ENCODE assay signal across 12 cellular contexts in the genomic region with DNA sequence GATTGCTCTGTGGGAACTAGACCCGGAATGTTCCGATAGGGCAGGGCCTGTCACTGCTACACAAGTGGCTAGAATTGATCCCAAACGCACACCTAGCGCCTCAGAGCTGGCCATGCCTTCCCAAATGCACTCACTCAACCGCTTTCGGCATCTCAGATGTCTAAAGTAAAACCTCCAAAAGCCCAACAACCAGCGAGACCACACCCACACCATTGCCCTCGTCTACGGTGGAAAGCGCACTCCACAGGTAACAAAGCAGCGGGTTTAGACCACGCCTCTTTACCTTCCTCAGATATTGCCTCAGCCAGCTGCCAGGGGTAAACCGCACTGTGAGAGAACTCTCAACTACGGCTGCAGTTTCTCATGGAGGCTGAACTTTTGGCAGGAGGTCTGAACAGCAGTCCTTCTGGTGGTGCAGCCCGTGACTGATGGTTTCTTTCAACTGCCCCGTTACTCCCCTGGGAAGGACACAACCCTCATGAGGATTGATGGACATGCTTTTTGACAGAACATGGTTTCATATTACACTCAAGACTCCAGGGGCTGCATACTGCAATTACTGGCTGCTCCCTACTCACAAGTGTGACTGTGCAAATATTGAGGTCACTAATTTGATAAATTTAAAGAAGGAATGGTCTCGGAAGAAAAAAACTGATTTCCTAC. TPM values are rescaled to one million over a fixed set of nuclear protein-coding genes. Genes with fewer than 3 reads are reported as not detected.
DNase-seq lines count a peak whose midpoint lies in the region; ATAC-seq and TF ChIP-seq lines count a peak whose summit lies in the region.
"Had no signal": no experiment of that assay in that cellular context is flagged by ENCODE, and none has a peak within 500 bp of the region (broad histone marks: within the 10 kb centered on the region; RNA-seq: fewer than 3 reads in every experiment).

No MANE protein-coding gene starts in this region.

- H2AK5ac ChIP-seq in trophoblast cell (ENCODE audit: low read length): no peak overlapping the region

- H3K27me3 Mint-ChIP-seq in activated T-cell treated with anti-CD3 and anti-CD28 coated beads, Interleukin-2, amount 50 U/mL, for 24 hours: no peaks in the 10 kb centered on the region
- H3K27me3 Mint-ChIP-seq: activated naive CD8-positive, alpha-beta T cell treated with anti-CD3 and anti-CD28 coated beads, Interleukin-2, amount 10 ng/mL, durations not matched to agents 7 days and 5 days had no signal

- no peak for DNase-seq in activated T-cell treated with anti-CD3 and anti-CD28 coated beads, Interleukin-2, amount 50 U/mL, for 24 hours
- DNase-seq in activated T-cell treated with anti-CD3 and anti-CD28 coated beads, Interleukin-2, amount 50 U/mL, for 1 hour: no peak
- DNase-seq in NCI-H69 (lab: John Stamatoyannopoulos, UW): peak; percentile 92
- no peak for DNase-seq in trophoblast cell
- no peak for DNase-seq in thyroid gland
- no peak for DNase-seq in T-helper 1 cell
- DNase-seq in NCI-H146 (lab: John Stamatoyannopoulos, UW): no peak
- DNase-seq: activated naive CD8-positive, alpha-beta T cell treated with anti-CD3 and anti-CD28 coated beads, Interleukin-2, amount 10 ng/mL, durations not matched to agents 7 days and 5 days; spleen had no signal

- H3K4ac ChIP-seq in trophoblast cell (ENCODE audit: low read depth, low read length): peak overlapping the region; percentile 67

- H3K27ac Mint-ChIP-seq in activated T-cell treated with anti-CD3 and anti-CD28 coated beads, Interleukin-2, amount 50 U/mL, for 24 hours: peak overlapping the region; percentile 90
- H3K27ac Mint-ChIP-seq: activated naive CD8-positive, alpha-beta T cell treated with anti-CD3 and anti-CD28 coated beads, Interleukin-2, amount 10 ng/mL, durations not matched to agents 7 days and 5 days had no signal

- H3K9me3 Mint-ChIP-seq in activated T-cell treated with anti-CD3 and anti-CD28 coated beads, Interleukin-2, amount 50 U/mL, for 24 hours: no peaks in the 10 kb centered on the region
- H3K9me3 Mint-ChIP-seq: activated naive CD8-positive, alpha-beta T cell treated with anti-CD3 and anti-CD28 coated beads, Interleukin-2, amount 10 ng/mL, durations not matched to agents 7 days and 5 days had no signal

- intact Hi-C loops in thyroid gland (cut with DNase I): loop anchor here (5.0 kb wide), 1 partner anchor 42 kb away; no protein-coding TSS in a partner anchor

- peaks cover 2% of the 10 kb centered on the region for H3K79me2 ChIP-seq in trophoblast cell (ENCODE audit: control insufficient read depth, insufficient read depth, low read length, poor library complexity)

- H3K4me1 ChIP-seq in trophoblast cell (ENCODE audit: control insufficient read depth in 1 of 2, insufficient read depth in 2 of 2, low read length in 2 of 2) (peaks cover 5% of the 10 kb centered on the region in 2 experiments), thyroid gland (peaks cover 6 to 7% of the 10 kb centered on the region in 2 donors)

- H3K36me3 Mint-ChIP-seq in activated T-cell treated with anti-CD3 and anti-CD28 coated beads, Interleukin-2, amount 50 U/mL, for 24 hours (ENCODE audit: low read depth): peaks cover 62% of the 10 kb centered on the region

- ATAC-seq in HG02981 (IDR thresholded peaks at IDR 0.05; ENCODE audit: unreplicated experiment): peak; percentile 49

- no peak overlapping the region for H2AFZ ChIP-seq in trophoblast cell (ENCODE audit: insufficient read depth, low read length, poor library complexity)

- no CpG with 5 or more reads among the region's 17 CpGs for WGBS in trophoblast cell (ENCODE audit: extremely low coverage, insufficient coverage, insufficient read length)
- 86 to 91% methylated on average over 17 of the region's 17 CpGs for WGBS in thyroid gland, 2 donors

- no peak overlapping the region for H3K14ac ChIP-seq in trophoblast cell (ENCODE audit: low read length)

- peaks cover 73% of the 10 kb centered on the region for H3K4me1 Mint-ChIP-seq in activated T-cell treated with anti-CD3 and anti-CD28 coated beads, Interleukin-2, amount 50 U/mL, for 24 hours (ENCODE audit: low read depth)

- H3K18ac ChIP-seq in trophoblast cell (ENCODE audit: low read length): no peak overlapping the region

- H4K12ac ChIP-seq in trophoblast cell (ENCODE audit: low read depth, low read length): no peak overlapping the region

- H3K9me3 ChIP-seq in trophoblast cell (ENCODE audit: insufficient read depth, low read depth, low read length) (peaks cover 3% of the 10 kb centered on the region), thyroid gland (no peaks in the 10 kb centered on the region)
- H3K9me3 ChIP-seq: esophagus muscularis mucosa, spleen had no signal

- peaks cover 9 to 15% of the 10 kb centered on the region in 2 experiments for H3K36me3 ChIP-seq in trophoblast cell (ENCODE audit: control insufficient read depth in 1 of 2, insufficient read depth in 2 of 2, low read length in 2 of 2)
- peaks cover 0 to 4% of the 10 kb centered on the region in 2 donors for H3K36me3 ChIP-seq in thyroid gland

- H2BK12ac ChIP-seq in trophoblast cell (ENCODE audit: low read length): no peak overlapping the region

- H2BK5ac ChIP-seq in trophoblast cell (ENCODE audit: low read depth, low read length, poor library complexity): no peak overlapping the region

- H3K79me1 ChIP-seq in trophoblast cell (ENCODE audit: low read length): no peaks in the 10 kb centered on the region

- H3K4me2 ChIP-seq in trophoblast cell (ENCODE audit: low read length): no peak overlapping the region

- no peak overlapping the region for H3K9ac ChIP-seq in trophoblast cell (ENCODE audit: low read length)

- no peak overlapping the region for H3K4me3 Mint-ChIP-seq in activated T-cell treated with anti-CD3 and anti-CD28 coated beads, Interleukin-2, amount 50 U/mL, for 24 hours
- H3K4me3 Mint-ChIP-seq: activated naive CD8-positive, alpha-beta T cell treated with anti-CD3 and anti-CD28 coated beads, Interleukin-2, amount 10 ng/mL, durations not matched to agents 7 days and 5 days had no signal

- TF ChIP-seq CTCF in thyroid gland (IDR thresholded peaks at IDR 0.05): no peak

- no peak overlapping the region for H3K23ac ChIP-seq in trophoblast cell (ENCODE audit: low read length)

- H3K27ac ChIP-seq in trophoblast cell (ENCODE audit: low read depth, low read length) (no peak overlapping the region), thyroid gland (no peak overlapping the region)
- H3K27ac ChIP-seq: esophagus muscularis mucosa had no signal

- no peaks in the 10 kb centered on the region for H3K27me3 ChIP-seq in trophoblast cell (ENCODE audit: insufficient read depth, low read length)
- H3K27me3 ChIP-seq in thyroid gland: no peaks in the 10 kb centered on the region
- H3K27me3 ChIP-seq: esophagus muscularis mucosa, spleen had no signal

- no peak overlapping the region for H4K8ac ChIP-seq in trophoblast cell (ENCODE audit: low read depth, low read length)

- no peak overlapping the region for H4K91ac ChIP-seq in trophoblast cell (ENCODE audit: low read depth, low read length)

- TF ChIP-seq POLR2A in thyroid gland (IDR thresholded peaks at IDR 0.05): no peak

- no peak overlapping the region for H2BK120ac ChIP-seq in trophoblast cell (ENCODE audit: insufficient read depth, low read length, poor library complexity)

- no peak overlapping the region for H3K4me3 ChIP-seq in trophoblast cell (ENCODE audit: low read depth, low read length)
- no peak overlapping the region for H3K4me3 ChIP-seq in thyroid gland (replicated peaks in 1 of 3)
- H3K4me3 ChIP-seq: esophagus muscularis mucosa, spleen had no signal

RNA-seq across cellular contexts. Expression of a gene that starts 34.5 kb away (rescaled TPM):
- polyA plus RNA-seq in trophoblast cell (2013): 53.5 and 56.4 TPM in 2 replicates
- 10 to 100 TPM; 57.9 to 93.6 (median 85.5) TPM for total RNA-seq in thyroid gland

RNA-seq across cellular contexts. Expression of a gene that starts 47.1 kb away (rescaled TPM):
- polyA plus RNA-seq in trophoblast cell (2013): not detected in 2 replicates
- not detected for total RNA-seq in thyroid gland
- total RNA-seq: activated naive CD8-positive, alpha-beta T cell treated with anti-CD3 and anti-CD28 coated beads, Interleukin-2, amount 10 ng/mL, durations not matched to agents 7 days and 5 days; esophagus muscularis mucosa; osteocyte; spleen had no signal
- polyA plus RNA-seq: spleen had no signal
